14 cellular contexts compared by ENCODE assay signal in genomic region chr2:119085613-119086012, GRCh38.
"Had no signal": no experiment of that assay in that cellular context is flagged by ENCODE, and none has a peak within 500 bp of the region (broad histone marks: within the 10 kb centered on the region; RNA-seq: fewer than 3 reads in every experiment).

No MANE protein-coding gene starts in this region.

- H3K36me3 ChIP-seq: gastroesophageal sphincter, thoracic aorta, uterus had no signal

- H3K4me1 ChIP-seq: gastroesophageal sphincter, uterus had no signal

- H3K27me3 ChIP-seq: uterus had no signal

- DNase-seq: activated CD4-positive, alpha-beta T cell treated with anti-CD3 and anti-CD28 coated beads for 36 hours; activated CD8-positive, alpha-beta memory T cell treated with anti-CD3 and anti-CD28 coated beads, Interleukin-2, amount 50 U/mL, for 4 hours; activated CD8-positive, alpha-beta T cell treated with anti-CD3 and anti-CD28 coated beads for 36 hours; activated naive CD4-positive, alpha-beta T cell; effector CD4-positive, alpha-beta T cell; hippocampal formation; left cardiac atrium; nephron progenitor cell; stimulated activated CD4-positive, alpha-beta T cell treated with anti-CD3 and anti-CD28 coated beads, Interleukin-12 subunit alpha, Interleukin-12 subunit beta, amount 100 ng/mL, for 4 hours; stimulated activated naive CD8-positive, alpha-beta T cell treated with anti-CD3 and anti-CD28 coated beads, Interleukin-15, Interleukin-2, amounts not matched to agents 100 U/mL and 50 U/mL, for 24 hours; T-helper 2 cell; uterus had no signal

- H3K27ac ChIP-seq: gastroesophageal sphincter, thoracic aorta, uterus had no signal

- H3K4me3 ChIP-seq: gastroesophageal sphincter, thoracic aorta, uterus had no signal

- H3K9me3 ChIP-seq: gastroesophageal sphincter, thoracic aorta, uterus had no signal
